ENCODE assay signal across 9 cellular contexts in genomic region chr2:112726487-112727190, GRCh38. TPM values are rescaled to one million over a fixed set of nuclear protein-coding genes. Genes with fewer than 3 reads are reported as not detected.
DNase-seq lines count a peak whose midpoint lies in the region; ATAC-seq and TF ChIP-seq lines count a peak whose summit lies in the region.
"Had no signal": no experiment of that assay in that cellular context is flagged by ENCODE, and none has a peak within 500 bp of the region (broad histone marks: within the 10 kb centered on the region; RNA-seq: fewer than 3 reads in every experiment).

No MANE protein-coding gene starts in this region.

- no peak overlapping the region for H3K4me2 ChIP-seq in GM23248 (ENCODE audit: unreplicated experiment)

- H3K27ac ChIP-seq in GM23248 (no peak overlapping the region), Panc1 (ENCODE audit: low read length) (no peak overlapping the region; the same call in 1 of the 2 replicates)

- H3K9me3 ChIP-seq in GM23248 (ENCODE audit: low read depth) = no peaks in the 10 kb centered on the region
- H3K9me3 ChIP-seq in Panc1 (ENCODE audit: control insufficient read depth, insufficient read depth, low read depth, low read length) = no peaks in the 10 kb centered on the region

- in situ Hi-C loops in GM23248 (cut with MboI) (no loop called here), Panc1 (cut with HindIII; ENCODE audit: low pct_unique_long_range_greater_than_20kb, low sequenced_read_pairs) (no loop called here)

- H2AFZ ChIP-seq in GM23248 = peak overlapping the region; percentile 84

- peak overlapping the region in 2 of 3 experiments; percentile 30 to 37 for H3K27ac Mint-ChIP-seq in nephron

- BruUV-seq in Panc1 (replicated peaks; lab: Mats Ljungman, UMichigan) = no TSS peak

- no peaks in the 10 kb centered on the region for H3K9me3 Mint-ChIP-seq in nephron

- WGBS in GM23248 (ENCODE audit: low coverage in 1 of 2, low lambda C conversion rate in 2 of 2, missing lambda C conversion rate in 2 of 2), 2 experiments = 11 to 26% methylated on average over 13 to 19 of the region's 19 CpGs

- H3K79me2 ChIP-seq in GM23248 (ENCODE audit: insufficient read depth) = no peaks in the 10 kb centered on the region

- POLR2A ChIA-PET in Panc1 (lab: Charles Lee) = no interaction called here

- peak overlapping the region; percentile 49 for H3K9ac ChIP-seq in GM23248

- DNase-seq in Daoy (ENCODE audit: low read depth) (peak; percentile 93), GM23248 (peak; percentile 93), Kasumi-1 (lab: John Stamatoyannopoulos, UW) (peak; percentile 89 to 93), Panc1 (ENCODE audit: low read depth, low spot score) (peak; percentile 80), fibroblast of gingiva (ENCODE audit: low read depth) (peak; percentile 86)
- peak; percentile 88 for DNase-seq in activated T-cell treated with anti-CD3 and anti-CD28 coated beads, Interleukin-2, amount 50 U/mL, for 1 hour
- DNase-seq in stimulated activated naive CD4-positive, alpha-beta T cell treated with Interleukin-2 at 50 U/mL for 16 hours (lab: John Stamatoyannopoulos, UW) = peak; percentile 74

- no peaks in the 10 kb centered on the region for H3F3A ChIP-seq in GM23248 (ENCODE audit: insufficient read depth)

- H3K4me1 Mint-ChIP-seq in nephron = no peaks in the 10 kb centered on the region

- no peak overlapping the region for H3K4me3 Mint-ChIP-seq in nephron

- H3K4me1 ChIP-seq in GM23248 (ENCODE audit: insufficient read depth) = no peaks in the 10 kb centered on the region
- peaks cover 4% of the 10 kb centered on the region; the same call in 1 of the 2 replicates for H3K4me1 ChIP-seq in Panc1 (ENCODE audit: control insufficient read depth, insufficient read depth, low read length)

- CTCF ChIA-PET in Panc1 (lab: Charles Lee) = interaction anchor here (0.6 to 5.2 kb wide), 4 partner anchors 60 to 215 kb away, joined by 3 to 38 read pairs (median 4); no protein-coding TSS in a partner anchor

- peaks cover 17% of the 10 kb centered on the region for H3K27me3 Mint-ChIP-seq in nephron (ENCODE audit: low read depth)

- no peaks in the 10 kb centered on the region for H4K20me1 ChIP-seq in GM23248 (ENCODE audit: insufficient read depth)

- H3K9me2 ChIP-seq in GM23248 (ENCODE audit: insufficient read depth) = no peaks in the 10 kb centered on the region

- peak; percentile 93 for ATAC-seq in Panc1

- H3K4me3 ChIP-seq in GM23248 (no peak overlapping the region), Panc1 (ENCODE audit: low read depth in 2 of 2, low read length in 2 of 2) (no peak overlapping the region)

- intact Hi-C loops in Panc1 (cut with micrococcal nuclease; ENCODE audit: unreplicated experiment) = loop anchor here (1.0 to 2.0 kb wide), 2 partner anchors 100 to 126 kb away; no protein-coding TSS in a partner anchor

- H3K36me3 ChIP-seq in GM23248 (ENCODE audit: low read depth) = no peaks in the 10 kb centered on the region
- no peaks in the 10 kb centered on the region for H3K36me3 ChIP-seq in Panc1 (ENCODE audit: control insufficient read depth, insufficient read depth, low read length)

- H3K27me3 ChIP-seq in GM23248 (replicated peaks; ENCODE audit: insufficient read depth) (no peaks in the 10 kb centered on the region), Panc1 (ENCODE audit: control insufficient read depth, insufficient read depth, low read length) (no peaks in the 10 kb centered on the region)

- TF ChIP-seq CTCF in Panc1 (IDR thresholded peaks at IDR 0.05) (peak; percentile 97), nephron (IDR thresholded peaks at IDR 0.05; ENCODE audit: unreplicated experiment in 3 of 3) (peak; percentile 96 to 98 (median 97))

- H3K36me3 Mint-ChIP-seq in nephron (ENCODE audit: low read depth) = no peaks in the 10 kb centered on the region

RNA-seq across cellular contexts. Expression of gene NT5DC4, which starts 5.8 kb away (rescaled TPM):
- not detected in 2 replicates for total RNA-seq in Daoy (2014; rRNA removed; shearing (Covaris generic))
- not detected in 2 replicates for total RNA-seq in GM23248 (2014; rRNA removed; shearing (Covaris generic))
- polyA plus RNA-seq in GM23248 (2016; fragmentation: Nextera tagmentation; extraction: Ambion mirVana) = not detected in 2 replicates
- total RNA-seq in Panc1 (2021; ENCODE audit: unreplicated experiment) = not detected
- polyA plus RNA-seq in Panc1 (2012; ENCODE audit: insufficient read length) = not detected
- total RNA-seq: skeletal muscle tissue had no signal

RNA-seq across cellular contexts. Expression of gene CKAP2L, which starts 37.8 kb away (rescaled TPM):
- 25.5 and 31.7 TPM in 2 replicates for total RNA-seq in Daoy (2014; rRNA removed; shearing (Covaris generic))
- 5.2 and 6.6 TPM in 2 replicates for total RNA-seq in GM23248 (2014; rRNA removed; shearing (Covaris generic))
- 9.0 and 10.9 TPM in 2 replicates for polyA plus RNA-seq in GM23248 (2016; fragmentation: Nextera tagmentation; extraction: Ambion mirVana)
- total RNA-seq in Panc1 (2021; ENCODE audit: unreplicated experiment) = 27.0 TPM
- polyA plus RNA-seq in Panc1 (2012; ENCODE audit: insufficient read length) = 3.9 TPM

RNA-seq across cellular contexts. Expression of gene IL1A, which starts 57.7 kb away (rescaled TPM):
- total RNA-seq in Daoy (2014; rRNA removed; shearing (Covaris generic)) = 26.0 and 29.8 TPM in 2 replicates
- total RNA-seq in GM23248 (2014; rRNA removed; shearing (Covaris generic)) = 0.54 TPM in 1 of 2 replicates, not detected in the other
- polyA plus RNA-seq in GM23248 (2016; fragmentation: Nextera tagmentation; extraction: Ambion mirVana) = 0.14 TPM in 1 of 2 replicates, not detected in the other
- total RNA-seq in Panc1 (2021; ENCODE audit: unreplicated experiment) = not detected
- not detected for polyA plus RNA-seq in Panc1 (2012; ENCODE audit: insufficient read length)
- total RNA-seq: skeletal muscle tissue had no signal

Comparison
In these comparisons a context has a peak if more than half of its experiments do, and no peak if none do; other contexts are left out.
1. RNA of gene IL1A, which starts 57.7 kb away (total RNA-seq): 26.0 to 29.8 TPM in Daoy; 0.54 TPM in GM23248 and not detected in Panc1 (single experiment); every median in the first group is over 10 times any median in the second.
2. Peak in every context shown above with its lines, with median percentiles within 50 percentile points of each other: DNase-seq.